Comparison of ENCODE assay signal across 8 cellular contexts in genomic region chr19:3970808-3971598, GRCh38. TPM values are rescaled to one million over a fixed set of nuclear protein-coding genes. Genes with fewer than 3 reads are reported as not detected.
DNase-seq lines count a peak whose midpoint lies in the region; FAIRE-seq and TF ChIP-seq lines count a peak whose summit lies in the region.

Gene DAPK3, minus strand, starts transcription at chr19:3971099. Its CDS starts 1,364 bp downstream, at chr19:3969735.

- CTCF ChIA-PET in HEK293T (lab: Yijun Ruan, JAX), result interaction anchor here (1.2 kb wide), 2 partner anchors 17 to 122 kb away, joined by 3 to 5 read pairs; no protein-coding TSS in a partner anchor

- H3K27ac ChIP-seq in neutrophil, result peak within 1 kb of the TSS; percentile 84
- H3K27ac ChIP-seq in substantia nigra (ENCODE audit: low read depth, low read length, poor library complexity, severe bottlenecking), result peak within 1 kb of the TSS; percentile 83

- H3K4me3 ChIP-seq in neutrophil (ENCODE audit: low read depth in 1 of 2, low read length in 1 of 2), result peak within 1 kb of the TSS; percentile 79 to 96

- peak; percentile 50 for TF ChIP-seq CTCF in neutrophil (IDR thresholded peaks at IDR 0.05)

- H3K36me3 ChIP-seq in neutrophil, result peaks cover 46% of the 10 kb centered on the region

- POLR2A ChIA-PET in HEK293T (lab: Yijun Ruan, JAX), result interaction anchor here (0.5 to 2.9 kb wide), 8 partner anchors 8 to 118 kb away, joined by 3 to 39 read pairs (median 4); partner anchors contain the start of gene EEF2

- H3K27me3 ChIP-seq in neutrophil, result no peaks in the 10 kb centered on the region

- DNase-seq in GF-D8 (lab: John Stamatoyannopoulos, UW), result peak; percentile 87
- DNase-seq in HEK293T (ENCODE audit: extremely low spot score), result peak; percentile 92
- DNase-seq in MV-4-11 (lab: John Stamatoyannopoulos, UW), result peak; percentile 98
- peak; percentile 97 for DNase-seq in SK-MEL-5 (ENCODE audit: low read depth, low spot score)
- peak; percentile 94 for DNase-seq in activated naive CD4-positive, alpha-beta T cell treated with Interleukin-2 at 50 U/mL for 16 hours
- peak; percentile 96 to 97 for DNase-seq in frontal cortex (ENCODE audit: low spot score in 2 of 2)
- DNase-seq in substantia nigra (lab: John Stamatoyannopoulos, UW), result peak; percentile 77 to 99 (median 97)

- in situ Hi-C loops in SK-MEL-5 (cut with HindIII; ENCODE audit: low pct_unique_long_range_greater_than_20kb, low sequenced_read_pairs), result no loop called here

- no peak for FAIRE-seq in frontal cortex (lab: Jason Lieb, UNC)

- H3K9me3 ChIP-seq in neutrophil, result no peaks in the 10 kb centered on the region

- H3K4me1 ChIP-seq in neutrophil (ENCODE audit: control insufficient read depth in 1 of 2, insufficient read depth in 1 of 2, low read depth in 1 of 2, low read length in 1 of 2), result peaks cover 13 to 14% of the 10 kb centered on the region in 2 experiments

TF ChIP-seq in HEK293T, 16 proteins besides CTCF, POLR2A, EP300 and RAD21:
- TF ChIP-seq FOXK2 (IDR thresholded peaks at IDR 0.05) (no peak), SP1 (IDR thresholded peaks at IDR 0.05) (no peak), ELF4 (IDR thresholded peaks at IDR 0.05) (peak; percentile 69), SUZ12 (IDR thresholded peaks at IDR 0.05) (no peak), HDGF (IDR thresholded peaks at IDR 0.05; ENCODE audit: borderline replicate concordance) (0 out of 2 replicates have a peak, but pooled peaks have one; percentile 55), BHLHE40 (IDR thresholded peaks at IDR 0.05; ENCODE audit: borderline replicate concordance) (no peak), L3MBTL2 (conservative IDR thresholded peaks at IDR 0.05) (no peak; the same call in 1 of the 2 replicates), CTBP1 (IDR thresholded peaks at IDR 0.05; ENCODE audit: borderline replicate concordance) (no peak), FOXM1 (IDR thresholded peaks at IDR 0.05; ENCODE audit: borderline replicate concordance) (no peak), TARDBP (IDR thresholded peaks at IDR 0.05) (no peak), FOXA1 (IDR thresholded peaks at IDR 0.05) (no peak), NFRKB (IDR thresholded peaks at IDR 0.05) (no peak), ZNF384 (IDR thresholded peaks at IDR 0.05) (no peak), ARNT (IDR thresholded peaks at IDR 0.05) (no peak), LEF1 (IDR thresholded peaks at IDR 0.05; ENCODE audit: borderline replicate concordance) (no peak)
- TF ChIP-seq, protein P1, sequence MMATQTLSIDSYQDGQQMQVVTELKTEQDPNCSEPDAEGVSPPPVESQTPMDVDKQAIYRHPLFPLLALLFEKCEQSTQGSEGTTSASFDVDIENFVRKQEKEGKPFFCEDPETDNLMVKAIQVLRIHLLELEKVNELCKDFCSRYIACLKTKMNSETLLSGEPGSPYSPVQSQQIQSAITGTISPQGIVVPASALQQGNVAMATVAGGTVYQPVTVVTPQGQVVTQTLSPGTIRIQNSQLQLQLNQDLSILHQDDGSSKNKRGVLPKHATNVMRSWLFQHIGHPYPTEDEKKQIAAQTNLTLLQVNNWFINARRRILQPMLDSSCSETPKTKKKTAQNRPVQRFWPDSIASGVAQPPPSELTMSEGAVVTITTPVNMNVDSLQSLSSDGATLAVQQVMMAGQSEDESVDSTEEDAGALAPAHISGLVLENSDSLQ (IDR thresholded peaks at IDR 0.05), result peak; percentile 99

RNA-seq across cellular contexts. Expression of gene DAPK3, which starts in this region (rescaled TPM):
- 55.6 and 62.7 TPM in 2 replicates for total RNA-seq in SK-MEL-5 (2014; rRNA removed; shearing (Covaris generic))
- 48.3 and 69.5 TPM in 2 replicates for polyA plus RNA-seq in SK-MEL-5 (2015; cell fraction: cytosol; rRNA removed)
- polyA plus RNA-seq in SK-MEL-5 (2015; cell fraction: nucleus; rRNA removed), result 56.0 and 97.2 TPM in 2 replicates
- 53.4 TPM for total RNA-seq in frontal cortex

Comparison
In these comparisons a context has a peak if more than half of its experiments do, and no peak if none do; other contexts are left out.
1. Peak in every context shown above with its lines: DNase-seq, H3K4me3 ChIP-seq and H3K27ac ChIP-seq.